10 cellular contexts compared by ENCODE assay signal in the genomic region with DNA sequence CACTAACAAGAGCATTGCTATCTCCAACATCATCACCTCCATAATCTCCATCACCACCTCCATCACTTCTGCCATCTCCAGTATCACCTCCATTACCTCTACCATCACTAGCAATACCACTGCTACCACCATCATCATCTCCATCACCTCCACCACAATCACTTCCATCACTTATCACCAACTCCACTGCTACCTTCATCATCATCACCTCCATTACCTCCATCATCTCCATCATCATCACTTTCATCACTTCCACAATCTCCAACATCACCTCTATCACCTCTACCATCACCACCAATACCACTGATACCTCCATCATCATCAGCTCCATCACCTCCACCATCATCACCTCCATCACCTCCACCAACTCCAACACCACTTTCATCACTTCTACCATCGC.
"Had no signal": no experiment of that assay in that cellular context is flagged by ENCODE, and none has a peak within 500 bp of the region (broad histone marks: within the 10 kb centered on the region; RNA-seq: fewer than 3 reads in every experiment).

No MANE protein-coding gene starts in this region.

- H2AFZ ChIP-seq: GM23248, GM23338 had no signal

- H3K36me3 ChIP-seq: HAP-1 had no signal

- H3K9me3 ChIP-seq: HAP-1 had no signal

- H3K4me3 ChIP-seq: GM23248, GM23338, HAP-1 had no signal

- H3K4me1 ChIP-seq: HAP-1 had no signal

- FAIRE-seq: H54 had no signal

- ATAC-seq: GM23338, HCT116 had no signal

- H3K9ac ChIP-seq: GM23248 had no signal

- H3K27ac ChIP-seq: GM23248 had no signal

- H3K4me2 ChIP-seq: GM23338 had no signal

- DNase-seq: GM23248, GOT3, H7, H9, HCEC 1CT, HFFc6 had no signal
